In the genomic region with DNA sequence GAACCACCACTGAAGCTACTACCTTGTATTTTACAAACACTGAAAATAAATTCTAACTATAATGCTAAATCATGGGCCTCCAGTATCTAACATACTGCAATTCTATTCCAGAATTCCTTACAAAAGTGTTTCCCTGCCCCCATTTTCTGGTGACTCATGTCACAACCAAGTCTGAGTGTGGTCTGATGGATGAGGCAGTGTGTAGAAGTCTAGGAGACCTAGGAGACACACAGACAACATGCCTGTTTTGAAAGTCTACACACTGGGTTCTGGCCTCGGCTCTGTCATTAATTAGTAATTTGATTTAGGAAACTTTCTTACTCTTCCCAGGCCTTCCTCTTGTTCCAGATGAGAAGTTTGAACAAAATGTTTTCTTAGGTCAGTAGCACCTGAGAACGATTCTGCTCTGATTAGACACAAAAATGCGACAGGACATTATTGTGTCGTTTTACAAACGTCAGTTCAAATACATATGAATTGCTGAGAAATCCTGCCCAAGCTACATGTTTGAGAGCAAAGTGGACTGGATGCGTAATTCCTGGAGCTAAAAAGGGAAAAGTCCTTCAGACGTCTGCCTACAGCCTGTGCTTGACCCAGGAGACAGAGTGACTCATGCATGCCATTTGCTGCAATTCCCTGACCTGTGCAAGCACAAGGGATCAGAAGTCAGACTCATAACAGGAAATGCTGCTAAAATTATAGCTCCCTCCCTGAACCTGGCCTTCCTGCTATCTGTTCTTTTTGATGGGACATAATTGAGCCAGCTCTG, we compare ENCODE assay signal across 11 cellular contexts.
A peak's percentile ranks its signal among the peaks of the same experiment; 100 is the strongest.
DNase-seq lines count a peak whose midpoint lies in the region; ATAC-seq and TF ChIP-seq lines count a peak whose summit lies in the region.
"Had no signal": no experiment of that assay in that cellular context is flagged by ENCODE, and none has a peak within 500 bp of the region (broad histone marks: within the 10 kb centered on the region; RNA-seq: fewer than 3 reads in every experiment).

No MANE protein-coding gene starts in this region.

- peak overlapping the region; percentile 89 for H3K27ac Mint-ChIP-seq in neural crest cell (ENCODE audit: unreplicated experiment)
- H3K27ac Mint-ChIP-seq: activated naive CD4-positive, alpha-beta T cell treated with anti-CD3 and anti-CD28 coated beads for 36 hours had no signal

- peaks cover 2% of the 10 kb centered on the region for H3K36me3 Mint-ChIP-seq in neural crest cell (ENCODE audit: low read depth)

- peaks cover 58% of the 10 kb centered on the region for H3K4me1 Mint-ChIP-seq in neural crest cell

- intact Hi-C loops in Right ventricle myocardium superior (cut with DNase I) (no loop called here), spleen (cut with DNase I; ENCODE audit: low total_unique reads) (no loop called here)

- DNase-seq in BE2C (peak; percentile 17), RPMI7951 (ENCODE audit: low read depth) (peak; percentile 94), Right ventricle myocardium superior (no peak), neural crest cell (ENCODE audit: low read depth, low spot score) (no peak), spleen (no peak), NCI-H748 (lab: John Stamatoyannopoulos, UW; ENCODE audit: unreplicated experiment) (no peak), cortex of kidney (lab: John Stamatoyannopoulos, UW) (no peak)
- DNase-seq: activated CD4-positive, alpha-beta T cell treated with anti-CD3 and anti-CD28 coated beads for 4 hours; activated naive CD4-positive, alpha-beta T cell treated with anti-CD3 and anti-CD28 coated beads for 36 hours; NCI-H187 treated with DMSO at 0.1 percent for 48 hours had no signal

- H3K4me1 ChIP-seq in BE2C (no peaks in the 10 kb centered on the region), spleen (peaks cover 0 to 9% (median 3%) of the 10 kb centered on the region in 6 donors)

- H3K27ac ChIP-seq in spleen, result peak overlapping the region in 4 of 8 donors; percentile 3 to 39 (median 20)

- no peaks in the 10 kb centered on the region for H3K27me3 Mint-ChIP-seq in neural crest cell (ENCODE audit: low read depth)

- TF ChIP-seq CTCF in BE2C (IDR thresholded peaks at IDR 0.05; ENCODE audit: low read depth, low read length), result no peak
- TF ChIP-seq CTCF in neural crest cell (conservative IDR thresholded peaks at IDR 0.05), result no peak
- no peak for TF ChIP-seq CTCF in spleen (IDR thresholded peaks at IDR 0.05 in 8 of 11, conservative IDR thresholded peaks at IDR 0.05 in 3 of 11)

- 51 to 77% (median 65%) methylated on average over 7 of the region's 7 CpGs for WGBS in spleen, 5 donors

- no peaks in the 10 kb centered on the region for H3K36me3 ChIP-seq in BE2C
- no peaks in the 10 kb centered on the region for H3K36me3 ChIP-seq in spleen

- H3K4me3 ChIP-seq in BE2C (ENCODE audit: low read depth, low read length) (no peak overlapping the region), spleen (no peak overlapping the region)

- TF ChIP-seq POLR2A in spleen (IDR thresholded peaks at IDR 0.05), result no peak

- ATAC-seq in Right ventricle myocardium superior (ENCODE audit: poor library complexity) (peak; percentile 84), HG03097 (IDR thresholded peaks at IDR 0.05; ENCODE audit: low FRiP score, unreplicated experiment) (no peak)

- peak overlapping the region; percentile 60 for H3K4me3 Mint-ChIP-seq in neural crest cell
- H3K4me3 Mint-ChIP-seq: activated naive CD4-positive, alpha-beta T cell treated with anti-CD3 and anti-CD28 coated beads for 36 hours had no signal

- peaks cover 9% of the 10 kb centered on the region for H3K9me3 Mint-ChIP-seq in neural crest cell

- H3K27me3 ChIP-seq in BE2C, result no peaks in the 10 kb centered on the region
- H3K27me3 ChIP-seq in spleen (replicated peaks in 1 of 7), result no peaks in the 10 kb centered on the region

- H3K9me3 ChIP-seq in BE2C (no peaks in the 10 kb centered on the region), spleen (no peaks in the 10 kb centered on the region)

Comparison
In these comparisons a context has a peak if more than half of its experiments do, and no peak if none do; other contexts are left out.
1. DNase-seq: peak in BE2C (single experiment) and RPMI7951 (single experiment); none in Right ventricle myocardium superior (single experiment), neural crest cell (single experiment), spleen (single experiment), NCI-H748 (single experiment) and cortex of kidney (single experiment).